9 cellular contexts compared by ENCODE assay signal in genomic region chr2:241636182-241636982, GRCh38. TPM values are rescaled to one million over a fixed set of nuclear protein-coding genes. Genes with fewer than 3 reads are reported as not detected.
A peak's percentile ranks its signal among the peaks of the same experiment; 100 is the strongest.
DNase-seq lines count a peak whose midpoint lies in the region; ATAC-seq, FAIRE-seq and TF ChIP-seq lines count a peak whose summit lies in the region.
"Had no signal": no experiment of that assay in that cellular context is flagged by ENCODE, and none has a peak within 500 bp of the region (broad histone marks: within the 10 kb centered on the region; RNA-seq: fewer than 3 reads in every experiment).

No MANE protein-coding gene starts in this region.

- TF ChIP-seq POLR2A in GM12892 (IDR thresholded peaks at IDR 0.05; ENCODE audit: low read depth, low read length): no peak
- no peak for TF ChIP-seq POLR2A in esophagus squamous epithelium (IDR thresholded peaks at IDR 0.05)
- no peak for TF ChIP-seq POLR2A in uterus (IDR thresholded peaks at IDR 0.05)

- H3K27ac Mint-ChIP-seq in nephron progenitor cell: peak overlapping the region; percentile 97

- TF ChIP-seq CTCF in esophagus squamous epithelium (IDR thresholded peaks at IDR 0.05) (no peak), nephron progenitor cell (IDR thresholded peaks at IDR 0.05) (no peak), uterus (IDR thresholded peaks at IDR 0.05) (no peak)

- intact Hi-C loops in esophagus squamous epithelium (cut with DNase I): no loop called here
- intact Hi-C loops in uterus (cut with DNase I; ENCODE audit: low total_unique reads): no loop called here

- H3K36me3 ChIP-seq in esophagus squamous epithelium (peaks cover 13 to 35% (median 18%) of the 10 kb centered on the region in 3 donors), uterus (no peaks in the 10 kb centered on the region)

- H3K4me1 ChIP-seq in esophagus squamous epithelium (peaks cover 18 to 63% (median 39%) of the 10 kb centered on the region in 3 donors), uterus (peaks cover 7 to 13% of the 10 kb centered on the region in 2 donors)

- H3K9me3 Mint-ChIP-seq in nephron progenitor cell: no peaks in the 10 kb centered on the region

- H3K4me3 Mint-ChIP-seq in nephron progenitor cell: peak overlapping the region; percentile 88

- H3K27me3 Mint-ChIP-seq in nephron progenitor cell (ENCODE audit: low read depth, poor library complexity): no peaks in the 10 kb centered on the region

- peak overlapping the region; percentile 95 to 100 (median 100) for H3K27ac ChIP-seq in esophagus squamous epithelium
- H3K27ac ChIP-seq in uterus: peak overlapping the region; percentile 98

- no peak for FAIRE-seq in GM12892 (lab: Jason Lieb, UNC)
- FAIRE-seq: frontal cortex had no signal

- peaks cover 50% of the 10 kb centered on the region for H3K36me3 Mint-ChIP-seq in nephron progenitor cell (ENCODE audit: low read depth)

- no peaks in the 10 kb centered on the region for H3K27me3 ChIP-seq in esophagus squamous epithelium
- H3K27me3 ChIP-seq in uterus: no peaks in the 10 kb centered on the region

- peak; percentile 25 for ATAC-seq in GM21825 (IDR thresholded peaks at IDR 0.05; ENCODE audit: unreplicated experiment)

- DNase-seq in GM12892 (ENCODE audit: insufficient read length) (peak; percentile 58), KG1 (lab: John Stamatoyannopoulos, UW) (peak; percentile 18), esophagus squamous epithelium (lab: John Stamatoyannopoulos, UW) (no peak), nephron progenitor cell (peak; percentile 70), uterus (peak in 1 of 2 donors; percentile 41), DMS153 (lab: John Stamatoyannopoulos, UW) (no peak)
- DNase-seq in activated CD8-positive, alpha-beta memory T cell treated with anti-CD3 and anti-CD28 coated beads, Interleukin-2, amount 50 U/mL, for 4 hours: peak; percentile 28

- peak overlapping the region; percentile 72 to 99 (median 86) for H3K4me3 ChIP-seq in esophagus squamous epithelium
- H3K4me3 ChIP-seq in uterus: peak overlapping the region; percentile 80 to 93

- H3K4me1 Mint-ChIP-seq in nephron progenitor cell: peaks cover 51% of the 10 kb centered on the region

- WGBS in esophagus squamous epithelium, 2 donors: 0% methylated on average over 7 to 36 of the region's 95 CpGs

- H3K9me3 ChIP-seq in esophagus squamous epithelium (no peaks in the 10 kb centered on the region), uterus (no peaks in the 10 kb centered on the region)

RNA-seq across cellular contexts. Expression of gene THAP4, which starts 0.6 kb away (rescaled TPM):
- polyA plus RNA-seq in GM12892 (2012; ENCODE audit: missing spikeins): 30.6 TPM
- total RNA-seq in esophagus squamous epithelium (10 to 100 TPM; 40.7 to 53.2 (median 46.4) TPM), uterus (10 to 100 TPM; 21.2 to 42.7 (median 28.9) TPM)

RNA-seq across cellular contexts. Expression of gene ATG4B, which starts 1.1 kb away (rescaled TPM):
- 47.6 TPM for polyA plus RNA-seq in GM12892 (2012; ENCODE audit: missing spikeins)
- total RNA-seq in esophagus squamous epithelium: 10 to 100 TPM; 33.0 to 60.9 (median 45.6) TPM
- 10 to 100 TPM; 14.4 to 99.8 (median 56.7) TPM for total RNA-seq in uterus

RNA-seq across cellular contexts. Expression of gene DTYMK, which starts 50.2 kb away (rescaled TPM):
- 40.0 TPM for polyA plus RNA-seq in GM12892 (2012; ENCODE audit: missing spikeins)
- 10 to 100 TPM; 14.6 to 40.3 (median 21.9) TPM for total RNA-seq in esophagus squamous epithelium
- total RNA-seq in uterus: 10 to 100 TPM in 1 of 4 donors, 1 to 10 TPM in 2, under 1 TPM in 1; 0.59 to 17.8 (median 8.4) TPM

Comparison
In these comparisons a context has a peak if more than half of its experiments do, and no peak if none do; other contexts are left out.
1. DNase-seq: peak in GM12892 (single experiment), KG1 (single experiment), activated CD8-positive, alpha-beta memory T cell treated with anti-CD3 and anti-CD28 coated beads, Interleukin-2, amount 50 U/mL, for 4 hours (single experiment) and nephron progenitor cell (single experiment); none in esophagus squamous epithelium (single experiment) and DMS153 (single experiment).